Comparison of ENCODE assay signal across 8 cellular contexts in genomic region chr2:229715895-229716507, GRCh38. TPM values are rescaled to one million over a fixed set of nuclear protein-coding genes. Genes with fewer than 3 reads are reported as not detected.
DNase-seq lines count a peak whose midpoint lies in the region; ATAC-seq and TF ChIP-seq lines count a peak whose summit lies in the region.

No MANE protein-coding gene starts in this region.

- H3K27ac Mint-ChIP-seq in activated CD8-positive, alpha-beta memory T cell treated with anti-CD3 and anti-CD28 coated beads, Interleukin-2, amount 10 ng/mL, durations not matched to agents 7 days and 5 days: no peak overlapping the region

- peak; percentile 70 for TF ChIP-seq CTCF in WERI-Rb-1 (IDR thresholded peaks at IDR 0.05; ENCODE audit: low read depth, low read length)

- no peak for ATAC-seq in activated CD8-positive, alpha-beta memory T cell treated with anti-CD3 and anti-CD28 coated beads, Interleukin-2, amount 10 ng/mL, durations not matched to agents 7 days and 5 days
- ATAC-seq in GM18861 (IDR thresholded peaks at IDR 0.05; ENCODE audit: unreplicated experiment) (no peak), HG03108 (IDR thresholded peaks at IDR 0.05; ENCODE audit: unreplicated experiment) (no peak)

- no peaks in the 10 kb centered on the region for H3K36me3 ChIP-seq in WERI-Rb-1

- no peak overlapping the region for H3K27ac ChIP-seq in WERI-Rb-1

- H3K4me3 ChIP-seq in WERI-Rb-1 (ENCODE audit: low read depth, low read length): no peak overlapping the region

- H3K36me3 Mint-ChIP-seq in activated CD8-positive, alpha-beta memory T cell treated with anti-CD3 and anti-CD28 coated beads, Interleukin-2, amount 10 ng/mL, durations not matched to agents 7 days and 5 days: no peaks in the 10 kb centered on the region

- peaks cover 8% of the 10 kb centered on the region for H3K4me1 Mint-ChIP-seq in activated CD8-positive, alpha-beta memory T cell treated with anti-CD3 and anti-CD28 coated beads, Interleukin-2, amount 10 ng/mL, durations not matched to agents 7 days and 5 days

- H3K27me3 Mint-ChIP-seq in activated CD8-positive, alpha-beta memory T cell treated with anti-CD3 and anti-CD28 coated beads, Interleukin-2, amount 10 ng/mL, durations not matched to agents 7 days and 5 days: peaks cover 70% of the 10 kb centered on the region

- DNase-seq in activated CD8-positive, alpha-beta memory T cell treated with anti-CD3 and anti-CD28 coated beads, Interleukin-2, amount 50 U/mL, for 4 hours: peak; percentile 16
- DNase-seq in activated CD8-positive, alpha-beta memory T cell treated with anti-CD3 and anti-CD28 coated beads, Interleukin-2, amount 10 ng/mL, durations not matched to agents 7 days and 5 days: no peak
- DNase-seq in NCI-H1930 (lab: John Stamatoyannopoulos, UW) (peak; percentile 35 to 42), WERI-Rb-1 (peak; percentile 42), germinal center (ENCODE audit: low spot score) (peak; percentile 41)
- peak; percentile 16 to 24 for DNase-seq in stimulated activated CD4-positive, alpha-beta T cell treated with anti-CD3 and anti-CD28 coated beads, Interleukin-2, amount 100 ng/mL, for 48 hours

- peaks cover 85% of the 10 kb centered on the region for H3K27me3 ChIP-seq in WERI-Rb-1 (ENCODE audit: insufficient read depth, low read depth, severe bottlenecking)

- H3K9me3 ChIP-seq in WERI-Rb-1 (ENCODE audit: severe bottlenecking): peaks cover 2% of the 10 kb centered on the region

- CTCF ChIA-PET in activated CD8-positive, alpha-beta memory T cell treated with anti-CD3 and anti-CD28 coated beads, Interleukin-2, amount 10 ng/mL, durations not matched to agents 7 days and 5 days (lab: Charles Lee): interaction anchor here (0.6 to 0.8 kb wide), 2 partner anchors 283 to 284 kb away, joined by 3 read pairs; no protein-coding TSS in a partner anchor

- H3K4me3 Mint-ChIP-seq in activated CD8-positive, alpha-beta memory T cell treated with anti-CD3 and anti-CD28 coated beads, Interleukin-2, amount 10 ng/mL, durations not matched to agents 7 days and 5 days: no peak overlapping the region

- no peaks in the 10 kb centered on the region for H3K9me3 Mint-ChIP-seq in activated CD8-positive, alpha-beta memory T cell treated with anti-CD3 and anti-CD28 coated beads, Interleukin-2, amount 10 ng/mL, durations not matched to agents 7 days and 5 days (ENCODE audit: low read depth)

RNA-seq across cellular contexts. Expression of gene DNER, which starts 1.6 kb away (rescaled TPM):
- not detected for total RNA-seq in activated CD8-positive, alpha-beta memory T cell treated with anti-CD3 and anti-CD28 coated beads, Interleukin-2, amount 10 ng/mL, durations not matched to agents 7 days and 5 days
